Comparison of ENCODE assay signal across 10 cellular contexts in genomic region chr2:120734930-120735611, GRCh38. TPM values are rescaled to one million over a fixed set of nuclear protein-coding genes. Genes with fewer than 3 reads are reported as not detected.
DNase-seq lines count a peak whose midpoint lies in the region; ATAC-seq, FAIRE-seq and TF ChIP-seq lines count a peak whose summit lies in the region.
"Had no signal": no experiment of that assay in that cellular context is flagged by ENCODE, and none has a peak within 500 bp of the region (broad histone marks: within the 10 kb centered on the region; RNA-seq: fewer than 3 reads in every experiment).

No MANE protein-coding gene starts in this region.

- H3K27me3 ChIP-seq in HAP-1 (ENCODE audit: low read depth) = no peaks in the 10 kb centered on the region
- no peaks in the 10 kb centered on the region for H3K27me3 ChIP-seq in ascending aorta

- H3K9me3 ChIP-seq in HAP-1 (no peaks in the 10 kb centered on the region), ascending aorta (no peaks in the 10 kb centered on the region), kidney (ENCODE audit: control insufficient read depth in 1 of 2, low read length in 2 of 2) (no peaks in the 10 kb centered on the region)

- H3K36me3 ChIP-seq in HAP-1 (replicated peaks) = no peaks in the 10 kb centered on the region
- H3K36me3 ChIP-seq in ascending aorta = no peaks in the 10 kb centered on the region
- no peaks in the 10 kb centered on the region for H3K36me3 ChIP-seq in kidney (ENCODE audit: control insufficient read depth in 1 of 2, insufficient read depth in 2 of 2, low read length in 2 of 2)

- H3K27ac ChIP-seq in ascending aorta (peak overlapping the region; percentile 74 to 85), kidney (ENCODE audit: low read depth in 2 of 2, low read length in 2 of 2) (peak overlapping the region; percentile 45 to 57), skin epidermis (peak overlapping the region in 16 of 21 experiments; percentile 10 to 91 (median 66))
- H3K27ac ChIP-seq: HL-60 had no signal

- FAIRE-seq in kidney (lab: Jason Lieb, UNC) = no peak
- FAIRE-seq: TTC549 had no signal

- H3K4me3 ChIP-seq in HAP-1 = peak overlapping the region; percentile 77
- H3K4me3 ChIP-seq in ascending aorta = peak overlapping the region; percentile 51 to 67
- no peak overlapping the region for H3K4me3 ChIP-seq in kidney (ENCODE audit: low read length in 2 of 2)
- H3K4me3 ChIP-seq in skin epidermis = peak overlapping the region in 6 of 7 experiments; percentile 37 to 56 (median 44)

- DNase-seq in HAP-1 (ENCODE audit: low spot score in 2 of 2) (no peak), ascending aorta (ENCODE audit: low spot score in 2 of 2) (peak in 1 of 2 donors; percentile 59), kidney (no peak), medulla oblongata (ENCODE audit: extremely low spot score) (no peak), NCI-H1417 (lab: John Stamatoyannopoulos, UW) (no peak), DMS79 treated with DMSO at 0.1 percent for 48 hours (lab: John Stamatoyannopoulos, UW) (no peak)

- in situ Hi-C loops in HAP-1 (cut with MboI; ENCODE audit: low sequenced_read_pairs) = no loop called here

- H3K9ac ChIP-seq in kidney (ENCODE audit: low read length in 2 of 2) = no peak overlapping the region

- TF ChIP-seq CTCF in ascending aorta (IDR thresholded peaks at IDR 0.05) (no peak), kidney (IDR thresholded peaks at IDR 0.05; ENCODE audit: borderline replicate concordance, extremely low read depth, insufficient read depth) (no peak)

- H3K4me1 ChIP-seq in HAP-1 (peaks cover 28% of the 10 kb centered on the region), ascending aorta (peaks cover 0 to 11% of the 10 kb centered on the region in 2 donors), kidney (ENCODE audit: control insufficient read depth in 1 of 2, insufficient read depth in 1 of 2, low read depth in 1 of 2, low read length in 2 of 2) (peaks cover 0 to 2% of the 10 kb centered on the region in 2 donors)

- ATAC-seq in GM21619 (IDR thresholded peaks at IDR 0.05; ENCODE audit: unreplicated experiment) = no peak

- intact Hi-C loops in ascending aorta (cut with DNase I) (loop anchor here (1.0 kb wide), 1 partner anchor 336 kb away; no protein-coding TSS in a partner anchor), kidney (cut with DNase I) (no loop called here)

RNA-seq across cellular contexts. Expression of gene GLI2, which starts 0.6 kb away (rescaled TPM):
- total RNA-seq in ascending aorta (23.1 TPM), kidney (3.7 TPM)
- polyA plus RNA-seq in kidney (ENCODE audit: insufficient read depth, low read depth, low replicate concordance) = 0.32 TPM

Comparison
In these comparisons a context has a peak if more than half of its experiments do, and no peak if none do; other contexts are left out.
1. H3K4me3 ChIP-seq: peak in HAP-1 (single experiment), ascending aorta (2 of 2) and skin epidermis (6 of 7); none in kidney (0 of 2).
2. Peak in every context shown above with its lines, with median percentiles within 50 percentile points of each other: H3K27ac ChIP-seq.